In the genomic region with DNA sequence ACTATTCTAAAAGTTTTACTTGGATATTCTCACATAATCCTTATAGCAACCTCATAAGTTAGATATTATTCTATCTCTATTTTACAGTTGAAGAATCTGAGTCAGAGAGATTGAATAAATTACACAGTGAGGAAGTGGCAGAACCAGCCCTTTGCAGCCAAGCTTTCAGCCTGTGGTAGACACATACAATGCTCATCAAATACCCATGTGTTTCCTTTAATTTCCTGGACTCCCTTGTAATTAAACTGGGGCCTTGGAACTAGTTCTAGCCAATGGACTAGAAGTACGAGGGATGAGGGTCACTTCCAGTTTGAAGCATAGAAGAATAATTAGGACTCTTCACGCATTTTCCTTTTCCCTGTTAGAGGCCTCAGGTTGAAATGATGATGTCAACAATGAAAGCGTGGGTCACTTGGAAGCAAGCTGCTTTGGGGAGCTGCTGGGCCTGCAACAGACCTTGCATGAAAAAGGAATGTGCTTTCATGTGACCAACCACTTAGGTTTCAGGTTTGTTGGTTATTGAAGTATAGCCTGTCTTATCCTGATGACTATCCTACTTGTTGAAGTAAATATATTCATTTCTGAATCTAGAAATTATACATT, we compare ENCODE assay signal across 19 cellular contexts. TPM values are rescaled to one million over a fixed set of nuclear protein-coding genes. Genes with fewer than 3 reads are reported as not detected.
DNase-seq lines count a peak whose midpoint lies in the region; ATAC-seq lines count a peak whose summit lies in the region.
"Had no signal": no experiment of that assay in that cellular context is flagged by ENCODE, and none has a peak within 500 bp of the region (broad histone marks: within the 10 kb centered on the region; RNA-seq: fewer than 3 reads in every experiment).

No MANE protein-coding gene starts in this region.

- no peak overlapping the region for H2BK12ac ChIP-seq in trophoblast cell (ENCODE audit: low read length)

- no peak overlapping the region for H3K4me2 ChIP-seq in trophoblast cell (ENCODE audit: low read length)

- intact Hi-C loops in Right ventricle myocardium superior (cut with DNase I) = no loop called here

- no peak overlapping the region for H3K4ac ChIP-seq in trophoblast cell (ENCODE audit: low read depth, low read length)

- H4K91ac ChIP-seq in trophoblast cell (ENCODE audit: low read depth, low read length) = no peak overlapping the region

- no peak overlapping the region for H2AFZ ChIP-seq in trophoblast cell (ENCODE audit: insufficient read depth, low read length, poor library complexity)

- no peak overlapping the region for H3K4me3 ChIP-seq in trophoblast cell (ENCODE audit: low read depth, low read length)
- H3K4me3 ChIP-seq: left lung, right lobe of liver had no signal

- H4K8ac ChIP-seq in trophoblast cell (ENCODE audit: low read depth, low read length) = no peak overlapping the region

- H3K79me1 ChIP-seq in trophoblast cell (ENCODE audit: low read length) = peaks cover 6% of the 10 kb centered on the region

- DNase-seq in ELR (ENCODE audit: low read depth) (peak; percentile 17), NCI-H69 (lab: John Stamatoyannopoulos, UW) (peak; percentile 81), trophoblast cell (no peak), Kasumi-1 (lab: John Stamatoyannopoulos, UW) (no peak), Right ventricle myocardium superior (no peak)
- DNase-seq in stimulated activated CD4-positive, alpha-beta T cell treated with anti-CD3 and anti-CD28 coated beads, Interleukin-4, amount 100 ng/mL, for 1 hour = no peak
- DNase-seq: activated naive CD4-positive, alpha-beta T cell treated with Interleukin-2 at 50 U/mL for 16 hours; anterior cingulate cortex; COR-L47; foreskin fibroblast; KG1; left lung; NCI-H1105; NCI-H748 treated with DMSO at 0.1 percent for 48 hours; occipital lobe had no signal

- peak overlapping the region; percentile 39 for H3K27ac ChIP-seq in trophoblast cell (ENCODE audit: low read depth, low read length)
- H3K27ac ChIP-seq: left lung, right lobe of liver had no signal

- peaks cover 6 to 11% of the 10 kb centered on the region in 2 experiments for H3K4me1 ChIP-seq in trophoblast cell (ENCODE audit: control insufficient read depth in 1 of 2, insufficient read depth in 2 of 2, low read length in 2 of 2)

- no peaks in the 10 kb centered on the region for H3K79me2 ChIP-seq in trophoblast cell (ENCODE audit: control insufficient read depth, insufficient read depth, low read length, poor library complexity)

- H2AK5ac ChIP-seq in trophoblast cell (ENCODE audit: low read length) = no peak overlapping the region

- ATAC-seq in esophagus mucosa = peak; percentile 78
- no peak for ATAC-seq in HG02852 (IDR thresholded peaks at IDR 0.05; ENCODE audit: unreplicated experiment)
- ATAC-seq in Right ventricle myocardium superior (ENCODE audit: poor library complexity) = no peak
- ATAC-seq: HCT116, left lung had no signal

- no peak overlapping the region for H3K14ac ChIP-seq in trophoblast cell (ENCODE audit: low read length)

- H3K18ac ChIP-seq in trophoblast cell (ENCODE audit: low read length) = no peak overlapping the region

- no peak overlapping the region for H2BK5ac ChIP-seq in trophoblast cell (ENCODE audit: low read depth, low read length, poor library complexity)

- no peak overlapping the region for H2BK120ac ChIP-seq in trophoblast cell (ENCODE audit: insufficient read depth, low read length, poor library complexity)

- no peak overlapping the region for H3K9ac ChIP-seq in trophoblast cell (ENCODE audit: low read length)

- no peak overlapping the region for H3K23ac ChIP-seq in trophoblast cell (ENCODE audit: low read length)

- WGBS in trophoblast cell (ENCODE audit: extremely low coverage, insufficient coverage, insufficient read length) = no CpG with 5 or more reads among the region's 3 CpGs

- no peak overlapping the region for H4K12ac ChIP-seq in trophoblast cell (ENCODE audit: low read depth, low read length)

- no peaks in the 10 kb centered on the region for H3K9me3 ChIP-seq in trophoblast cell (ENCODE audit: insufficient read depth, low read depth, low read length)
- H3K9me3 ChIP-seq: left lung, right lobe of liver had no signal

- no peaks in the 10 kb centered on the region for H3K27me3 ChIP-seq in trophoblast cell (ENCODE audit: insufficient read depth, low read length)
- H3K27me3 ChIP-seq: left lung, right lobe of liver had no signal

- H3K36me3 ChIP-seq in trophoblast cell (ENCODE audit: control insufficient read depth in 1 of 2, insufficient read depth in 2 of 2, low read length in 2 of 2) = no peaks in the 10 kb centered on the region
- H3K36me3 ChIP-seq: left lung, right lobe of liver had no signal

RNA-seq across cellular contexts. Expression of a gene that starts 12.1 kb away (rescaled TPM):
- total RNA-seq in esophagus mucosa (433 TPM), Right ventricle myocardium superior (501 TPM)
- 174 and 186 TPM in 2 replicates for polyA plus RNA-seq in trophoblast cell (2013)

Comparison
In these comparisons a context has a peak if more than half of its experiments do, and no peak if none do; other contexts are left out.
1. DNase-seq: peak in ELR (single experiment) and NCI-H69 (single experiment); none in trophoblast cell (0 of 2), Kasumi-1 (0 of 2), stimulated activated CD4-positive, alpha-beta T cell treated with anti-CD3 and anti-CD28 coated beads, Interleukin-4, amount 100 ng/mL, for 1 hour (single experiment) and Right ventricle myocardium superior (single experiment).